Comparison of ENCODE assay signal across 9 cellular contexts in the genomic region with DNA sequence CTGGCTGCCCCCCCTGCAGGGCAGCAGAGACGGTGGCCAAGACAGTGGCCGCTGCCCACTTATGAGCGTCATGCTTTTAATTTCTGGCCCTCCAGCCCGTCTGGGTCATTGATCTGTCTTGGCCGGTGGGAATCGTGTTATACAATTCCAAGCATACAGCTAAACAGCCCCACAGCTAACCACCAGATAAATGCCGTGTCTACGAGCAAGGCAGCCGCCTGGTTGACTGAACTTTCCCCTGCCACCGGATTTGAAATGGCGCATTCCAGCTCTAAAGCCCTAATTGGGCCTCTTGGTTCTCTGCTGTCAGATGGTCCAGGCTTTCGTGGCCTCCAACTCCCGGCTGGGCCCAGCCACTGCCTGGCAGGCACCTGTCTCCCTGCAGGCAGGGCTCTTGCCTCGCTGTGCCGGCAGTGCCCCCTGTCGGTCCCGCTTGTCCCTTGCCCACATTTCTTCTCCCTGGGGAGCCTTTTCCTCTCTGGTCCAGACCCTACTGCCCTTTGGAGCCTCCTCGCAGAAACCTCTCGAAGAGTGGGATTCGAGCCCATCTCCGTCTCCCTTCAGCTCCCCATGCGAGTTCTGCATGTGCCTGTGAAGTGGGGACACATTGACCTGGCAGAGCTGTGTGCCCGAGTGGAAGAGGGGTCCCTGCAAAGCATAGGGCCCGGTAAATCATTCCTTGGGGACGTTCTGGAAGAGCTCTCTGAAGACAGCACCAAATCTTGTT. TPM values are rescaled to one million over a fixed set of nuclear protein-coding genes. Genes with fewer than 3 reads are reported as not detected.
DNase-seq lines count a peak whose midpoint lies in the region; ATAC-seq and TF ChIP-seq lines count a peak whose summit lies in the region.
"Had no signal": no experiment of that assay in that cellular context is flagged by ENCODE, and none has a peak within 500 bp of the region (broad histone marks: within the 10 kb centered on the region; RNA-seq: fewer than 3 reads in every experiment).

No MANE protein-coding gene starts in this region.

- no peak overlapping the region for H3K27ac ChIP-seq in spleen

- peaks cover 29% of the 10 kb centered on the region for H3K27me3 Mint-ChIP-seq in activated CD8-positive, alpha-beta T cell treated with anti-CD3 and anti-CD28 coated beads for 36 hours
- H3K27me3 Mint-ChIP-seq in T-helper 17 cell, result peaks cover 66% of the 10 kb centered on the region

- H3K9me3 ChIP-seq in spleen (no peaks in the 10 kb centered on the region), T-helper 17 cell (ENCODE audit: control insufficient read depth, low read length, poor library complexity, severe bottlenecking) (no peaks in the 10 kb centered on the region)

- peak; percentile 58 for ATAC-seq in activated CD8-positive, alpha-beta T cell treated with anti-CD3 and anti-CD28 coated beads for 36 hours
- ATAC-seq in T-helper 17 cell, result no peak

- H3K27me3 ChIP-seq in spleen (replicated peaks in 1 of 7), result peaks cover 7 to 99% (median 59%) of the 10 kb centered on the region in 7 donors

- H3K4me3 ChIP-seq in AG09309 (ENCODE audit: control insufficient read depth, low read depth, low read length) (no peak overlapping the region), spleen (no peak overlapping the region)

- 36 to 49% (median 44%) methylated on average over 24 to 25 of the region's 25 CpGs for WGBS in spleen, 5 donors

- TF ChIP-seq CTCF in AG09309 (IDR thresholded peaks at IDR 0.05; ENCODE audit: control insufficient read depth, insufficient read depth, low read depth, low read length, missing control alignments) (peak; percentile 57), GM12872 (IDR thresholded peaks at IDR 0.05; ENCODE audit: insufficient read depth, low read depth, low read length) (peak; percentile 82), spleen (IDR thresholded peaks at IDR 0.05 in 8 of 11, conservative IDR thresholded peaks at IDR 0.05 in 3 of 11) (peak in 8 of 11 experiments; percentile 9 to 51 (median 36))
- TF ChIP-seq CTCF in activated CD8-positive, alpha-beta T cell treated with anti-CD3 and anti-CD28 coated beads for 36 hours (IDR thresholded peaks at IDR 0.05), result peak; percentile 83

- H3K9me3 Mint-ChIP-seq in activated CD8-positive, alpha-beta T cell treated with anti-CD3 and anti-CD28 coated beads for 36 hours, result no peaks in the 10 kb centered on the region

- intact Hi-C loops in activated CD8-positive, alpha-beta T cell treated with anti-CD3 and anti-CD28 coated beads for 36 hours (cut with micrococcal nuclease), result no loop called here
- intact Hi-C loops in spleen (cut with DNase I; ENCODE audit: low total_unique reads), result no loop called here

- POLR2A ChIA-PET in activated CD8-positive, alpha-beta T cell treated with anti-CD3 and anti-CD28 coated beads for 36 hours (lab: Charles Lee), result no interaction called here

- H3K4me1 ChIP-seq in spleen, result peaks cover 0 to 29% (median 11%) of the 10 kb centered on the region in 6 donors

- no peak for DNase-seq in AG09309 (ENCODE audit: low read depth)
- DNase-seq in NCI-H2196 treated with DMSO at 0.1 percent for 48 hours (lab: John Stamatoyannopoulos, UW; ENCODE audit: unreplicated experiment), result peak; percentile 82
- peak; percentile 79 for DNase-seq in activated CD8-positive, alpha-beta T cell treated with anti-CD3 and anti-CD28 coated beads for 36 hours
- DNase-seq in fibroblast of the conjunctiva (ENCODE audit: low read depth), result peak; percentile 5
- DNase-seq in spleen, result no peak
- DNase-seq in T-helper 17 cell, result no peak
- no peak for DNase-seq in DMS79 (lab: John Stamatoyannopoulos, UW)
- DNase-seq: naive B cell had no signal

- no peaks in the 10 kb centered on the region for H3K36me3 ChIP-seq in spleen

- no peak for TF ChIP-seq POLR2A in spleen (IDR thresholded peaks at IDR 0.05)

- H3K27ac Mint-ChIP-seq in activated CD8-positive, alpha-beta T cell treated with anti-CD3 and anti-CD28 coated beads for 36 hours, result no peak overlapping the region
- H3K27ac Mint-ChIP-seq in T-helper 17 cell, result no peak overlapping the region
- H3K27ac Mint-ChIP-seq: naive B cell had no signal

- no peaks in the 10 kb centered on the region for H3K36me3 Mint-ChIP-seq in activated CD8-positive, alpha-beta T cell treated with anti-CD3 and anti-CD28 coated beads for 36 hours (ENCODE audit: low read depth)
- H3K36me3 Mint-ChIP-seq in T-helper 17 cell (ENCODE audit: low read depth), result peaks cover 8% of the 10 kb centered on the region
- H3K36me3 Mint-ChIP-seq: naive B cell had no signal

- peaks cover 2% of the 10 kb centered on the region for H3K4me1 Mint-ChIP-seq in activated CD8-positive, alpha-beta T cell treated with anti-CD3 and anti-CD28 coated beads for 36 hours (ENCODE audit: low read depth)
- peaks cover 3% of the 10 kb centered on the region for H3K4me1 Mint-ChIP-seq in T-helper 17 cell
- H3K4me1 Mint-ChIP-seq: naive B cell had no signal

- no peak overlapping the region for H3K4me3 Mint-ChIP-seq in activated CD8-positive, alpha-beta T cell treated with anti-CD3 and anti-CD28 coated beads for 36 hours
- no peak overlapping the region for H3K4me3 Mint-ChIP-seq in T-helper 17 cell

- CTCF ChIA-PET in activated CD8-positive, alpha-beta T cell treated with anti-CD3 and anti-CD28 coated beads for 36 hours (lab: Charles Lee), result interaction anchor here (0.9 to 1.7 kb wide), 9 partner anchors 9 to 176 kb away, joined by 3 to 5 read pairs (median 3); no protein-coding TSS in a partner anchor

RNA-seq across cellular contexts. Expression of gene RBFOX3, which starts 1.8 kb away (rescaled TPM):
- not detected for total RNA-seq in activated CD8-positive, alpha-beta T cell treated with anti-CD3 and anti-CD28 coated beads for 36 hours
- total RNA-seq in spleen (under 1 TPM in 3 of 7 donors, not detected in 4; 0.19 to 0.34 (median 0.29) TPM), T-helper 17 cell (under 1 TPM in 1 of 2 donors, not detected in 1; 0.12 TPM)
- polyA plus RNA-seq in spleen, result under 1 TPM in 2 of 3 donors, not detected in 1; 0.02 to 0.03 TPM

Comparison
In these comparisons a context has a peak if more than half of its experiments do, and no peak if none do; other contexts are left out.
1. DNase-seq: peak in NCI-H2196 treated with DMSO at 0.1 percent for 48 hours (single experiment), activated CD8-positive, alpha-beta T cell treated with anti-CD3 and anti-CD28 coated beads for 36 hours (single experiment) and fibroblast of the conjunctiva (single experiment); none in AG09309 (single experiment), spleen (single experiment), T-helper 17 cell (0 of 3) and DMS79 (single experiment).
2. Peak in every context shown above with its lines, with median percentiles within 50 percentile points of each other: CTCF ChIP-seq.